Comparison of ENCODE assay signal across 33 cellular contexts in genomic region chr6:97074785-97075184, GRCh38.
"Had no signal": no experiment of that assay in that cellular context is flagged by ENCODE, and none has a peak within 500 bp of the region (broad histone marks: within the 10 kb centered on the region; RNA-seq: fewer than 3 reads in every experiment).

No MANE protein-coding gene starts in this region.

- H3K27ac ChIP-seq: adrenal gland, ascending aorta, body of pancreas, brain microvascular endothelial cell, breast epithelium, cardiac muscle cell had no signal

- H3K36me3 ChIP-seq: adrenal gland, ascending aorta, brain microvascular endothelial cell, breast epithelium, cardiac muscle cell had no signal

- DNase-seq: activated effector memory CD4-positive, alpha-beta T cell treated with anti-CD3 and anti-CD28 coated beads, Interleukin-2, amount 50 U/mL, for 16 hours; activated effector memory CD4-positive, alpha-beta T cell treated with Interleukin-2 at 50 U/mL for 16 hours; activated gamma-delta T cell; activated gamma-delta T cell treated with Interleukin-2 at 50 U/mL for 16 hours; activated naive CD4-positive, alpha-beta T cell; activated naive CD4-positive, alpha-beta T cell treated with anti-CD3 and anti-CD28 coated beads for 36 hours; activated naive CD4-positive, alpha-beta T cell treated with anti-CD3 and anti-CD28 coated beads, Interleukin-2, amount 10 ng/mL, durations not matched to agents 7 days and 5 days; activated naive CD4-positive, alpha-beta T cell treated with anti-CD3 and anti-CD28 coated beads, Interleukin-2, amount 50 U/mL, for 16 hours; activated naive CD4-positive, alpha-beta T cell treated with Interleukin-2 at 50 U/mL for 16 hours; activated naive CD8-positive, alpha-beta T cell treated with anti-CD3 and anti-CD28 coated beads for 36 hours; activated naive CD8-positive, alpha-beta T cell treated with anti-CD3 and anti-CD28 coated beads, Interleukin-2, amount 10 ng/mL, durations not matched to agents 7 days and 5 days; activated naive CD8-positive, alpha-beta T cell treated with anti-CD3 and anti-CD28 coated beads, Interleukin-2, amount 50 U/mL, for 24 hours; activated T-cell treated with anti-CD3 and anti-CD28 coated beads, Interleukin-2, amount 50 U/mL, for 24 hours; activated T-cell treated with anti-CD3 and anti-CD28 coated beads, Interleukin-2, amount 50 U/mL, for 4 hours; activated T-cell treated with anti-CD3 and anti-CD28 coated beads, Interleukin-2, amount 50 U/mL, for 48 hours; activated T-cell treated with anti-CD3 and anti-CD28 coated beads, Interleukin-2, amount 50 U/mL, for 72 hours; adrenal gland; amniotic stem cell; amygdala; anterior cingulate cortex; aorta; body of pancreas; brain microvascular endothelial cell; caudate nucleus; central memory CD4-positive, alpha-beta T cell; cerebellar nuclear complex had no signal

- H3K4me3 ChIP-seq: adrenal gland, ascending aorta, body of pancreas, breast epithelium, cardiac muscle cell had no signal

- H3K4me1 ChIP-seq: adrenal gland, ascending aorta, body of pancreas, breast epithelium had no signal

- H3K9me3 ChIP-seq: adrenal gland, ascending aorta, body of pancreas, breast epithelium had no signal

- H3K27me3 ChIP-seq: adrenal gland, ascending aorta, body of pancreas, brain microvascular endothelial cell, breast epithelium, cardiac muscle cell had no signal

- FAIRE-seq: astrocyte, bronchial epithelial cell had no signal

- ATAC-seq: activated naive CD4-positive, alpha-beta T cell treated with anti-CD3 and anti-CD28 coated beads, Interleukin-2, amount 50 U/mL, for 72 hours; activated naive CD8-positive, alpha-beta T cell treated with anti-CD3 and anti-CD28 coated beads, Interleukin-2, amount 50 U/mL, for 24 hours; activated T-cell treated with anti-CD3 and anti-CD28 coated beads, Interleukin-2, amount 50 U/mL, for 4 hours; activated T-cell treated with anti-CD3 and anti-CD28 coated beads, Interleukin-2, amount 50 U/mL, for 72 hours; activated T-helper 17 cell treated with anti-CD3 and anti-CD28 coated beads, Interleukin-2, amount 50 U/mL, for 72 hours; body of pancreas had no signal
